Comparison of ENCODE assay signal across 12 cellular contexts in genomic region chr5:134242146-134242545, GRCh38. TPM values are rescaled to one million over a fixed set of nuclear protein-coding genes. Genes with fewer than 3 reads are reported as not detected.
A peak's percentile ranks its signal among the peaks of the same experiment; 100 is the strongest.
DNase-seq lines count a peak whose midpoint lies in the region; TF ChIP-seq lines count a peak whose summit lies in the region.
"Had no signal": no experiment of that assay in that cellular context is flagged by ENCODE, and none has a peak within 500 bp of the region (broad histone marks: within the 10 kb centered on the region; RNA-seq: fewer than 3 reads in every experiment).

No MANE protein-coding gene starts in this region.

- peaks cover 17% of the 10 kb centered on the region for H3K4me1 Mint-ChIP-seq in progenitor cell of endocrine pancreas (ENCODE audit: low read depth)
- H3K4me1 Mint-ChIP-seq: CD4-positive, alpha-beta memory T cell had no signal

- no peak overlapping the region for H3K4me3 Mint-ChIP-seq in progenitor cell of endocrine pancreas (ENCODE audit: low read depth)
- H3K4me3 Mint-ChIP-seq: CD4-positive, alpha-beta memory T cell had no signal

- no peaks in the 10 kb centered on the region for H3K36me3 Mint-ChIP-seq in progenitor cell of endocrine pancreas (ENCODE audit: insufficient read depth)
- H3K36me3 Mint-ChIP-seq: CD4-positive, alpha-beta memory T cell had no signal

- no peaks in the 10 kb centered on the region for H3K9me3 Mint-ChIP-seq in progenitor cell of endocrine pancreas (ENCODE audit: low read depth)
- H3K9me3 Mint-ChIP-seq: CD4-positive, alpha-beta memory T cell had no signal

- H3K27ac ChIP-seq in angular gyrus (ENCODE audit: low read depth, low read length): peak overlapping the region; percentile 39
- H3K27ac ChIP-seq: suprapubic skin had no signal

- DNase-seq in EL (peak; percentile 88), cardiac septum (ENCODE audit: low spot score) (peak; percentile 72), progenitor cell of endocrine pancreas (ENCODE audit: low spot score, unreplicated experiment) (no peak), NCI-H345 (lab: John Stamatoyannopoulos, UW) (no peak), retina (no peak), posterior vena cava (ENCODE audit: low spot score) (no peak), NCI-H2107 (lab: John Stamatoyannopoulos, UW) (no peak)
- DNase-seq: activated naive CD4-positive, alpha-beta T cell treated with Interleukin-2 at 50 U/mL for 16 hours; CD4-positive, alpha-beta memory T cell; NCI-H1436 treated with DMSO at 0.1 percent for 48 hours had no signal

- no peaks in the 10 kb centered on the region for H3K27me3 Mint-ChIP-seq in progenitor cell of endocrine pancreas

- H3K27ac Mint-ChIP-seq in progenitor cell of endocrine pancreas: peak overlapping the region; percentile 20
- H3K27ac Mint-ChIP-seq: CD4-positive, alpha-beta memory T cell had no signal

- intact Hi-C loops in cardiac septum (cut with DNase I) (no loop called here), posterior vena cava (cut with DNase I) (no loop called here)

- no peak for TF ChIP-seq CTCF in progenitor cell of endocrine pancreas (IDR thresholded peaks at IDR 0.05; ENCODE audit: unreplicated experiment)

RNA-seq across cellular contexts. Expression of gene PPP2CA, which starts 16.3 kb away (rescaled TPM):
- total RNA-seq in cardiac septum (214 TPM), progenitor cell of endocrine pancreas (157 and 164 TPM in 2 replicates), posterior vena cava (10 to 100 TPM; 89.2 to 93.4 TPM)

Comparison
In these comparisons a context has a peak if more than half of its experiments do, and no peak if none do; other contexts are left out.
1. DNase-seq: peak in EL (single experiment) and cardiac septum (single experiment); none in progenitor cell of endocrine pancreas (single experiment), NCI-H345 (single experiment), retina (single experiment), posterior vena cava (single experiment) and NCI-H2107 (single experiment).